In the genomic region with DNA sequence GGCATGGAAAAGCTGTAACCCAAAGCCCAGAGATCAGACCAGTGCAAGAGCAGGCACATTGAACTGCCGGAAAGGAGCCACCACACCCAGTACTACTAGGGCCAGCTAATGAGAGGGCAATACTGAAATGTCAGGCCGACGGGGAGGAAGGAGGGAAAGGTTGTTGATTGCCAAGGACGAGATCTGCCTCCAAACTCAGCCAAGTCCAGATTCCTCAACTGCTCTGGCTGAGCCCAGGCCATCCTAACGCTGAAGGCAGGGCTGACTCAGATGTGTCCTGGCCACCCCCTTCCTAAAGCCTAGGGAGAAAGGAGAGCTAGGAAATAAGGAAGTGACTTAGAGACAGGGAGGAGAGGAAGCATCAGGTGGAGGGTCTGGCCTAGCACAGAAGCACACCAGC, we compare ENCODE assay signal across 23 cellular contexts. TPM values are rescaled to one million over a fixed set of nuclear protein-coding genes. Genes with fewer than 3 reads are reported as not detected.
A peak's percentile ranks its signal among the peaks of the same experiment; 100 is the strongest.
DNase-seq lines count a peak whose midpoint lies in the region; ATAC-seq and TF ChIP-seq lines count a peak whose summit lies in the region.
"Had no signal": no experiment of that assay in that cellular context is flagged by ENCODE, and none has a peak within 500 bp of the region (broad histone marks: within the 10 kb centered on the region; RNA-seq: fewer than 3 reads in every experiment).

No MANE protein-coding gene starts in this region.

- no peaks in the 10 kb centered on the region for H3K36me3 ChIP-seq in breast epithelium
- peaks cover 45% of the 10 kb centered on the region for H3K36me3 ChIP-seq in mammary epithelial cell (ENCODE audit: insufficient read depth, low read length)
- H3K36me3 ChIP-seq: neutrophil had no signal

- CTCF ChIA-PET in mammary epithelial cell (lab: Charles Lee; ENCODE audit: low non-redundant PET), result no interaction called here

- H3K4me2 ChIP-seq in mammary epithelial cell (ENCODE audit: insufficient read depth, low read depth, low read length), result no peak overlapping the region
- H3K4me2 ChIP-seq: KMS-11 had no signal

- peak overlapping the region; percentile 13 to 34 for H3K27ac ChIP-seq in breast epithelium
- no peak overlapping the region for H3K27ac ChIP-seq in mammary epithelial cell (ENCODE audit: insufficient read depth, low read depth, low read length)
- H3K27ac ChIP-seq: 22Rv1, C4-2B, KMS-11, neutrophil had no signal

- in situ Hi-C loops in mammary epithelial cell (cut with MboI; ENCODE audit: low sequenced_read_pairs in 2 of 2), result loop anchor here (5.0 to 10.0 kb wide), 3 partner anchors 75 to 232 kb away; no protein-coding TSS in a partner anchor

- H3K27me3 ChIP-seq in breast epithelium, result no peaks in the 10 kb centered on the region
- no peaks in the 10 kb centered on the region for H3K27me3 ChIP-seq in mammary epithelial cell (ENCODE audit: insufficient read depth, low read length)
- H3K27me3 ChIP-seq: neutrophil had no signal

- no peak overlapping the region for H3K4me3 ChIP-seq in breast epithelium
- H3K4me3 ChIP-seq in mammary epithelial cell (replicated peaks in 1 of 3; ENCODE audit: insufficient read depth in 1 of 3, low read depth in 2 of 3, low read length in 3 of 3), result no peak overlapping the region

- dilution Hi-C loops in mammary epithelial cell (cut with HindIII; ENCODE audit: low sequenced_read_pairs), result no loop called here

- ATAC-seq in Right ventricle myocardium superior (ENCODE audit: poor library complexity) (peak; percentile 74), GM21423 (IDR thresholded peaks at IDR 0.05; ENCODE audit: unreplicated experiment) (no peak)

- no peak overlapping the region for H3K9ac ChIP-seq in mammary epithelial cell (ENCODE audit: insufficient read depth, low read length)
- H3K9ac ChIP-seq: KMS-11 had no signal

- WGBS in mammary epithelial cell (ENCODE audit: low coverage, missing lambda C conversion rate), result 87% methylated on average over 5 of the region's 5 CpGs

- intact Hi-C loops in breast epithelium (cut with DNase I; ENCODE audit: low total_unique reads), result no loop called here
- intact Hi-C loops in mammary epithelial cell (cut with micrococcal nuclease), result no loop called here
- intact Hi-C loops in Right ventricle myocardium superior (cut with DNase I), result no loop called here
- intact Hi-C loops in posterior vena cava (cut with DNase I), result no loop called here

- DNase-seq in breast epithelium (ENCODE audit: low spot score in 2 of 2), result no peak
- no peak for DNase-seq in mammary epithelial cell
- peak; percentile 64 for DNase-seq in Right ventricle myocardium superior
- DNase-seq in posterior vena cava (ENCODE audit: low spot score), result peak; percentile 87
- DNase-seq in activated CD8-positive, alpha-beta memory T cell treated with anti-CD3 and anti-CD28 coated beads, Interleukin-2, amount 50 U/mL, for 4 hours, result no peak
- DNase-seq in GM10266 (ENCODE audit: extremely low spot score), result no peak
- no peak for DNase-seq in central memory CD4-positive, alpha-beta T cell
- DNase-seq: activated CD4-positive, CD25-positive, alpha-beta regulatory T cell treated with anti-CD3 and anti-CD28 coated beads, Interleukin-2, amount 50 U/mL, for 72 hours; activated effector memory CD4-positive, alpha-beta T cell treated with Interleukin-2 at 50 U/mL for 16 hours; anterior cingulate cortex; DMS 273 treated with DMSO at 0.1 percent for 48 hours; erythroblast; HCEC 1CT; hippocampal formation; kidney glomerular epithelial cell; NCI-H1048; NCI-H526 treated with DMSO at 0.1 percent for 48 hours; stimulated activated CD4-positive, alpha-beta T cell treated with anti-CD3 and anti-CD28 coated beads, Interleukin-2, amount 100 ng/mL, for 48 hours had no signal

- no peak overlapping the region for H2AFZ ChIP-seq in mammary epithelial cell (ENCODE audit: low read depth, low read length)

- TF ChIP-seq CTCF in breast epithelium (IDR thresholded peaks at IDR 0.05) (no peak), mammary epithelial cell (conservative IDR thresholded peaks at IDR 0.05 in 1 of 2, IDR thresholded peaks at IDR 0.05 in 1 of 2; ENCODE audit: extremely low read depth in 1 of 2, insufficient read depth in 1 of 2, low read depth in 1 of 2, low read length in 2 of 2) (no peak), GM10266 (IDR thresholded peaks at IDR 0.05; ENCODE audit: control insufficient read depth, insufficient read depth, low read depth, missing control alignments) (no peak)

- H3K9me3 ChIP-seq in breast epithelium (no peaks in the 10 kb centered on the region), mammary epithelial cell (replicated peaks; ENCODE audit: insufficient read depth, low read length) (no peaks in the 10 kb centered on the region)
- H3K9me3 ChIP-seq: neutrophil had no signal

- TF ChIP-seq POLR2A in breast epithelium (IDR thresholded peaks at IDR 0.05), result no peak

- no TSS peak for BruUV-seq in mammary epithelial cell (replicated peaks; lab: Mats Ljungman, UMichigan)

- no peaks in the 10 kb centered on the region for H4K20me1 ChIP-seq in mammary epithelial cell (ENCODE audit: insufficient read depth, low read length)

- H3K79me2 ChIP-seq in mammary epithelial cell (ENCODE audit: insufficient read depth, low read length), result peaks cover 11% of the 10 kb centered on the region

- no peaks in the 10 kb centered on the region for H3K4me1 ChIP-seq in breast epithelium
- H3K4me1 ChIP-seq in mammary epithelial cell (ENCODE audit: insufficient read depth, low read length), result peaks cover 47% of the 10 kb centered on the region

RNA-seq across cellular contexts. Expression of a gene that starts 42.1 kb away (rescaled TPM):
- total RNA-seq in breast epithelium, result 10 to 100 TPM; 15.2 to 21.3 (median 18.1) TPM
- total RNA-seq in mammary epithelial cell, result 10 to 100 TPM; 22.7 to 61.3 TPM
- polyA plus RNA-seq in mammary epithelial cell, result 32.1 TPM
- 35.9 TPM for polyA minus RNA-seq in mammary epithelial cell
- total RNA-seq in Right ventricle myocardium superior, result 17.2 TPM
- total RNA-seq in posterior vena cava, result 10 to 100 TPM; 31.7 to 37.5 TPM

Comparison
In these comparisons a context has a peak if more than half of its experiments do, and no peak if none do; other contexts are left out.
1. DNase-seq: peak in Right ventricle myocardium superior (single experiment) and posterior vena cava (single experiment); none in breast epithelium (0 of 2), mammary epithelial cell (single experiment), activated CD8-positive, alpha-beta memory T cell treated with anti-CD3 and anti-CD28 coated beads, Interleukin-2, amount 50 U/mL, for 4 hours (single experiment), GM10266 (single experiment) and central memory CD4-positive, alpha-beta T cell (single experiment).